9 cellular contexts compared by ENCODE assay signal in the genomic region with DNA sequence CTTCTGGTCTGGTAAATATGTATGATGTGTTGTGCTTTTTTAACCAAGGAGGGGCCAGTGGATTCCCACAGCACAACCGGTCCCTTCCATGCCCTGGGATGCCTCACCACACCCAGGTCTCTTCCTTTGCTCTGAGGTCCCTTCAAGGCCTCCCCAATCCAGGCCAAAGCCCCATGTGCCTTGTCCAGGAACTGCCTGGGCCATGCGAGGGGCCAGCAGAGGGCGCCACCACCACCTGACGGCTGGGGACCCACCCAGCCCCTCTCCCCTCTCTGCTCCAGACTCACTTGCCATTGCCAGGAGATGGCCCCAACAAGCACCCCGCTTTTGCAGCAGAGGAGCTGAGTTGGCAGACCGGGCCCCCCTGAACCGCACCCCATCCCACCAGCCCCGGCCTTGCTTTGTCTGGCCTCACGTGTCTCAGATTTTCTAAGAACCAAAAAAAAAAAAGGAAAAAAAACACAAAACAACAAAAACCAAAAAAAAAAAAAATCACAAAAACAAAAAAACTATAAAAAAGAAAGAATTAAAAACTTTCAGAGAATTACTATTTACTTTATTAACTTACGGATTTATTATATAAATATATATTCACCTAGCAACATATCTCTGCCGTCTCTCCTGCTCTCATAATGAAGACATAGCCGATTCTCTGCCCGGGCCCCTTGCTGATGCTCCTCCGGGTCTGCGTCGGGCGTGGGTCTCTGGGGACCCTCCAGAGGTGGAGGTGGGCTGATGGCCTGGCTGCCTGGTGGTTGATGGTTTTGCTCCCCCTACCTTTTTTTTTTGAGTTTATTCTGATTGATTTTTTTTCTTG. TPM values are rescaled to one million over a fixed set of nuclear protein-coding genes. Genes with fewer than 3 reads are reported as not detected.
DNase-seq lines count a peak whose midpoint lies in the region; ATAC-seq and TF ChIP-seq lines count a peak whose summit lies in the region.
"Had no signal": no experiment of that assay in that cellular context is flagged by ENCODE, and none has a peak within 500 bp of the region (broad histone marks: within the 10 kb centered on the region; RNA-seq: fewer than 3 reads in every experiment).

No MANE protein-coding gene starts in this region.

- H3K4me3 ChIP-seq in heart right ventricle, result no peak overlapping the region

- H3K9me3 ChIP-seq in heart right ventricle, result no peaks in the 10 kb centered on the region

- H3K27ac ChIP-seq in heart right ventricle, result peak overlapping the region; percentile 2 to 86 (median 69)

- peaks cover 6 to 73% (median 53%) of the 10 kb centered on the region in 9 donors for H3K36me3 ChIP-seq in heart right ventricle

- 70 to 71% methylated on average over 17 of the region's 17 CpGs for WGBS in heart right ventricle, 2 donors

- peak; percentile 60 to 90 (median 79) for TF ChIP-seq CTCF in heart right ventricle (IDR thresholded peaks at IDR 0.05)

- intact Hi-C loops in heart right ventricle (cut with DNase I), result loop anchor here in 7 of 10 donors (5.0 to 10.0 kb wide), 7 partner anchors 37 to 205 kb away; a partner anchor contains a TSS

- peaks cover 9 to 89% (median 48%) of the 10 kb centered on the region in 9 donors for H3K4me1 ChIP-seq in heart right ventricle

- DNase-seq in COR-L47 (lab: John Stamatoyannopoulos, UW), result peak; percentile 20
- DNase-seq in HT-29 (ENCODE audit: low spot score), result peak; percentile 91
- DNase-seq in SK-MEL-5 (ENCODE audit: low read depth, low spot score), result peak; percentile 67
- DNase-seq in activated naive CD4-positive, alpha-beta T cell treated with Interleukin-2 at 50 U/mL for 16 hours, result peak; percentile 80
- peak; percentile 66 to 80 for DNase-seq in heart right ventricle
- DNase-seq in stimulated activated CD4-positive, alpha-beta T cell treated with anti-CD3 and anti-CD28 coated beads, Interleukin-12 subunit alpha, Interleukin-12 subunit beta, amount 100 ng/mL, for 48 hours (ENCODE audit: low read depth in 2 of 3, low spot score in 1 of 3), result peak; percentile 66 to 76 (median 74)
- DNase-seq in middle frontal gyrus (ENCODE audit: extremely low spot score, low spot score), result no peak

- in situ Hi-C loops in SK-MEL-5 (cut with HindIII; ENCODE audit: low pct_unique_long_range_greater_than_20kb, low sequenced_read_pairs), result no loop called here

- no peaks in the 10 kb centered on the region for H3K27me3 ChIP-seq in heart right ventricle

- ATAC-seq in heart right ventricle, result peak; percentile 27 to 56 (median 42)
- ATAC-seq in HG03442 (IDR thresholded peaks at IDR 0.05; ENCODE audit: unreplicated experiment), result no peak

RNA-seq across cellular contexts. Expression of a gene that starts 14.4 kb away (rescaled TPM):
- 50.6 and 53.9 TPM in 2 replicates for total RNA-seq in HT-29 (2014; rRNA removed; shearing (Covaris generic))
- total RNA-seq in SK-MEL-5 (2014; rRNA removed; shearing (Covaris generic)), result not detected in 2 replicates
- polyA plus RNA-seq in SK-MEL-5 (2015; cell fraction: cytosol; rRNA removed), result not detected in 2 replicates
- polyA plus RNA-seq in SK-MEL-5 (2015; cell fraction: nucleus; rRNA removed), result not detected in 2 replicates
- total RNA-seq in heart right ventricle, result 1 to 10 TPM in 2 of 10 donors, under 1 TPM in 8; 0.15 to 1.5 (median 0.59) TPM
- 1 to 10 TPM; 1.1 to 3.6 TPM for polyA plus RNA-seq in heart right ventricle

RNA-seq across cellular contexts. Expression of a gene that starts 43.5 kb away (rescaled TPM):
- 1.5 TPM in 1 of 2 replicates, not detected in the other for total RNA-seq in HT-29 (2014; rRNA removed; shearing (Covaris generic))
- total RNA-seq in SK-MEL-5 (2014; rRNA removed; shearing (Covaris generic)), result not detected in 2 replicates
- not detected in 2 replicates for polyA plus RNA-seq in SK-MEL-5 (2015; cell fraction: cytosol; rRNA removed)
- not detected in 2 replicates for polyA plus RNA-seq in SK-MEL-5 (2015; cell fraction: nucleus; rRNA removed)
- total RNA-seq in heart right ventricle, result not detected
- polyA plus RNA-seq in heart right ventricle, result not detected
- total RNA-seq: T-helper 1 cell treated with Interleukin-12 subunit alpha and Interleukin-12 subunit beta and Interleukin-4 antibody, amounts not matched to agents 30 ng/mL and 1 ng/mL, for 36 hours had no signal

RNA-seq across cellular contexts. Expression of a gene that starts 59.1 kb away (rescaled TPM):
- 6.0 TPM in 1 of 2 replicates, not detected in the other for total RNA-seq in HT-29 (2014; rRNA removed; shearing (Covaris generic))
- total RNA-seq in SK-MEL-5 (2014; rRNA removed; shearing (Covaris generic)), result not detected in 2 replicates
- polyA plus RNA-seq in SK-MEL-5 (2015; cell fraction: cytosol; rRNA removed), result not detected in 2 replicates
- not detected in 2 replicates for polyA plus RNA-seq in SK-MEL-5 (2015; cell fraction: nucleus; rRNA removed)
- total RNA-seq in heart right ventricle, result under 1 TPM in 1 of 10 donors, not detected in 9; 0.60 TPM
- under 1 TPM in 1 of 2 donors, not detected in 1; 0.19 TPM for polyA plus RNA-seq in heart right ventricle
- total RNA-seq: T-helper 1 cell treated with Interleukin-12 subunit alpha and Interleukin-12 subunit beta and Interleukin-4 antibody, amounts not matched to agents 30 ng/mL and 1 ng/mL, for 36 hours had no signal

Comparison
In these comparisons a context has a peak if more than half of its experiments do, and no peak if none do; other contexts are left out.
1. RNA of a gene that starts 14.4 kb away (total RNA-seq): 50.6 to 53.9 TPM in HT-29; 0.15 to 1.5 TPM in heart right ventricle and not detected in SK-MEL-5; every median in the first group is over 10 times any median in the second.